Comparison of ENCODE assay signal across 8 cellular contexts in genomic region chr1:15152318-15153183, GRCh38. TPM values are rescaled to one million over a fixed set of nuclear protein-coding genes. Genes with fewer than 3 reads are reported as not detected.
A peak's percentile ranks its signal among the peaks of the same experiment; 100 is the strongest.
DNase-seq lines count a peak whose midpoint lies in the region; ATAC-seq, FAIRE-seq and TF ChIP-seq lines count a peak whose summit lies in the region.

No MANE protein-coding gene starts in this region.

- POLR2A ChIA-PET in GM10248 (lab: Yijun Ruan, JAX), result no interaction called here
- POLR2A ChIA-PET in naive thymus-derived CD4-positive, alpha-beta T cell (lab: Charles Lee), result no interaction called here

- H3K4me3 ChIP-seq in naive thymus-derived CD4-positive, alpha-beta T cell (ENCODE audit: low read length), result no peak overlapping the region

- H3K27me3 ChIP-seq in naive thymus-derived CD4-positive, alpha-beta T cell (ENCODE audit: control insufficient read depth in 2 of 2, insufficient read depth in 2 of 2, low read length in 2 of 2), result peaks cover 0 to 5% of the 10 kb centered on the region in 2 donors

- H3K36me3 Mint-ChIP-seq in activated T-helper 17 cell treated with anti-CD3 and anti-CD28 coated beads, Interleukin-2, amount 50 U/mL, for 72 hours (ENCODE audit: low read depth), result no peaks in the 10 kb centered on the region
- H3K36me3 Mint-ChIP-seq in naive thymus-derived CD4-positive, alpha-beta T cell, result peaks cover 0 to 5% (median 0%) of the 10 kb centered on the region in 5 donors

- no peaks in the 10 kb centered on the region for H3K36me3 ChIP-seq in naive thymus-derived CD4-positive, alpha-beta T cell (ENCODE audit: control insufficient read depth in 2 of 3, insufficient read depth in 3 of 3, low read length in 3 of 3)

- no peak overlapping the region for H3K27ac Mint-ChIP-seq in activated T-helper 17 cell treated with anti-CD3 and anti-CD28 coated beads, Interleukin-2, amount 50 U/mL, for 72 hours
- H3K27ac Mint-ChIP-seq in naive thymus-derived CD4-positive, alpha-beta T cell, result peak overlapping the region in 1 of 9 donors; percentile 18

- ATAC-seq in activated T-helper 17 cell treated with anti-CD3 and anti-CD28 coated beads, Interleukin-2, amount 50 U/mL, for 72 hours (replicated peaks), result no peak
- ATAC-seq in naive thymus-derived CD4-positive, alpha-beta T cell, result peak; percentile 5
- no peak for ATAC-seq in HG02610 (IDR thresholded peaks at IDR 0.05; ENCODE audit: unreplicated experiment)
- ATAC-seq in HG02678 (IDR thresholded peaks at IDR 0.05; ENCODE audit: unreplicated experiment), result no peak

- peaks cover 10% of the 10 kb centered on the region for H3K4me1 Mint-ChIP-seq in activated T-helper 17 cell treated with anti-CD3 and anti-CD28 coated beads, Interleukin-2, amount 50 U/mL, for 72 hours
- H3K4me1 Mint-ChIP-seq in naive thymus-derived CD4-positive, alpha-beta T cell, result peaks cover 8 to 41% (median 27%) of the 10 kb centered on the region in 7 donors

- DNase-seq in GM10248 (ENCODE audit: extremely low spot score) (no peak), NCI-H2196 treated with DMSO at 0.1 percent for 48 hours (lab: John Stamatoyannopoulos, UW; ENCODE audit: unreplicated experiment) (peak; percentile 45), foreskin melanocyte (peak; percentile 81)
- DNase-seq in naive thymus-derived CD4-positive, alpha-beta T cell, result no peak

- no peaks in the 10 kb centered on the region for H3K9me3 ChIP-seq in naive thymus-derived CD4-positive, alpha-beta T cell (ENCODE audit: control insufficient read depth in 2 of 3, low read length in 3 of 3)

- peaks cover 54% of the 10 kb centered on the region for H3K27me3 Mint-ChIP-seq in activated T-helper 17 cell treated with anti-CD3 and anti-CD28 coated beads, Interleukin-2, amount 50 U/mL, for 72 hours
- H3K27me3 Mint-ChIP-seq in naive thymus-derived CD4-positive, alpha-beta T cell, result peaks cover 48 to 72% (median 55%) of the 10 kb centered on the region in 5 donors

- intact Hi-C loops in naive thymus-derived CD4-positive, alpha-beta T cell (cut with micrococcal nuclease), result loop anchor here in 1 of 2 donors (1.0 kb wide), 1 partner anchor 120 kb away; no protein-coding TSS in a partner anchor

- peak overlapping the region; percentile 34 for H3K4me3 Mint-ChIP-seq in activated T-helper 17 cell treated with anti-CD3 and anti-CD28 coated beads, Interleukin-2, amount 50 U/mL, for 72 hours
- H3K4me3 Mint-ChIP-seq in naive thymus-derived CD4-positive, alpha-beta T cell, result peak overlapping the region in 8 of 10 donors; percentile 47 to 73 (median 62)

- H3K9me3 Mint-ChIP-seq in activated T-helper 17 cell treated with anti-CD3 and anti-CD28 coated beads, Interleukin-2, amount 50 U/mL, for 72 hours, result no peaks in the 10 kb centered on the region
- peaks cover 0 to 6% (median 0%) of the 10 kb centered on the region in 11 donors for H3K9me3 Mint-ChIP-seq in naive thymus-derived CD4-positive, alpha-beta T cell

- peak; percentile 90 for FAIRE-seq in A204.1 (lab: Jason Lieb, UNC)

- CTCF ChIA-PET in GM10248 (lab: Yijun Ruan, JAX), result interaction anchor here (0.9 to 1.9 kb wide), 5 partner anchors 8 to 120 kb away, joined by 3 to 5 read pairs (median 3); no protein-coding TSS in a partner anchor
- CTCF ChIA-PET in naive thymus-derived CD4-positive, alpha-beta T cell (lab: Charles Lee), result no interaction called here

- TF ChIP-seq CTCF in GM10248 (IDR thresholded peaks at IDR 0.05; ENCODE audit: control extremely low read depth, extremely low read depth, low read depth, missing control alignments), result peak; percentile 43

- H3K4me1 ChIP-seq in naive thymus-derived CD4-positive, alpha-beta T cell (ENCODE audit: control insufficient read depth in 2 of 2, insufficient read depth in 2 of 2, low read length in 2 of 2), result peaks cover 4 to 8% of the 10 kb centered on the region in 2 donors

- no peak overlapping the region for H3K27ac ChIP-seq in naive thymus-derived CD4-positive, alpha-beta T cell (ENCODE audit: low read depth, low read length)

RNA-seq across cellular contexts. Expression of gene TMEM51, which starts 1.0 kb away (rescaled TPM):
- total RNA-seq in activated T-helper 17 cell treated with anti-CD3 and anti-CD28 coated beads, Interleukin-2, amount 50 U/mL, for 72 hours, result not detected
- under 1 TPM in 4 of 5 experiments, not detected in 1; 0.16 to 0.79 (median 0.56) TPM for total RNA-seq in naive thymus-derived CD4-positive, alpha-beta T cell
- not detected for polyA plus RNA-seq in naive thymus-derived CD4-positive, alpha-beta T cell

Comparison
In these comparisons a context has a peak if more than half of its experiments do, and no peak if none do; other contexts are left out.
1. DNase-seq: peak in NCI-H2196 treated with DMSO at 0.1 percent for 48 hours (single experiment) and foreskin melanocyte (single experiment); none in GM10248 (single experiment) and naive thymus-derived CD4-positive, alpha-beta T cell (0 of 9).